8 cellular contexts compared by ENCODE assay signal in the genomic region with DNA sequence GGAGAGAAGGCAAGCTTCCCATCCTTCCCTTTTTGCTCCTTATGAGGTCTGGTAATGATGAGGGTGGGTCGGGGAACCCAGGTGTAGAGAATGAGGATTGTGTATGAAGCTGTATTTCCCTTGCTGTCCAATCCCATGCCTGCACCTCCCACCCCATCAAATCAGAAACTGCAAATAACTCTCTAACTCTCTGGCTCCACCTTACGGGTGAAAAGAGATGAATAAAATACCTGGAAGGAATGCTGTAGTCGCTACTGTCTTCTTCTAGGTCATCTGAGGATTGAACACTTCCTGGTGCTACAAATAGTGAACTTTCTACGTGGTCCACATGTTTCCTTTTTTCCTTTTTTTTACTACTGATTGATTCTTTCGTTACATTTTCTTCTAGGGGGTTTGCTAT. TPM values are rescaled to one million over a fixed set of nuclear protein-coding genes. Genes with fewer than 3 reads are reported as not detected.
DNase-seq lines count a peak whose midpoint lies in the region; ATAC-seq and TF ChIP-seq lines count a peak whose summit lies in the region.

No MANE protein-coding gene starts in this region.

- intact Hi-C loops in psoas muscle (cut with DNase I) = loop anchor here in 1 of 2 donors (5.0 kb wide), 1 partner anchor 504 kb away; no protein-coding TSS in a partner anchor

- H3K27me3 ChIP-seq in psoas muscle (ENCODE audit: insufficient read depth in 3 of 3, low read length in 2 of 3) = no peaks in the 10 kb centered on the region

- no peak overlapping the region for H3K4me3 ChIP-seq in Jurkat, Clone E6-1 (ENCODE audit: low read length)
- H3K4me3 ChIP-seq in psoas muscle = no peak overlapping the region

- ATAC-seq in psoas muscle (no peak), GM21528 (IDR thresholded peaks at IDR 0.05; ENCODE audit: low FRiP score, unreplicated experiment) (no peak)

- TF ChIP-seq CTCF in psoas muscle (IDR thresholded peaks at IDR 0.05) = peak; percentile 42

- no peaks in the 10 kb centered on the region for H3K4me1 ChIP-seq in psoas muscle

- 43 to 53% (median 44%) methylated on average over 5 of the region's 5 CpGs for WGBS in psoas muscle, 3 donors

- H3K27ac ChIP-seq in psoas muscle = no peak overlapping the region

- DNase-seq in NCI-H2171 treated with DMSO at 0.1 percent for 48 hours (lab: John Stamatoyannopoulos, UW) (peak; percentile 32), NCI-H2171 (lab: John Stamatoyannopoulos, UW) (no peak), psoas muscle (no peak), HPDE6-E6E7 (ENCODE audit: extremely low spot score) (no peak)
- DNase-seq in Jurkat, Clone E6-1 (ENCODE audit: low read depth, low spot score) = peak; percentile 31
- peak; percentile 3 for DNase-seq in central memory CD4-positive, alpha-beta T cell
- no peak for DNase-seq in stimulated activated CD4-positive, alpha-beta T cell treated with anti-CD3 and anti-CD28 coated beads, Interleukin-4, amount 100 ng/mL, for 24 hours

- H3K9me3 ChIP-seq in psoas muscle = no peaks in the 10 kb centered on the region

- H3K36me3 ChIP-seq in psoas muscle (ENCODE audit: insufficient read depth in 1 of 2, low read depth in 1 of 2) = no peaks in the 10 kb centered on the region

RNA-seq across cellular contexts. Expression of a gene that starts 38.9 kb away (rescaled TPM):
- 26.4 TPM for polyA plus RNA-seq in Jurkat, Clone E6-1 (2012; ENCODE audit: insufficient read depth, insufficient read length)
- total RNA-seq in psoas muscle = 10 to 100 TPM; 30.7 to 41.5 (median 39.3) TPM
- 10 to 100 TPM in 2 of 3 donors, 1 to 10 TPM in 1; 7.2 to 24.4 (median 11.4) TPM for polyA plus RNA-seq in psoas muscle

Comparison
In these comparisons a context has a peak if more than half of its experiments do, and no peak if none do; other contexts are left out.
1. DNase-seq: peak in NCI-H2171 treated with DMSO at 0.1 percent for 48 hours (single experiment), Jurkat, Clone E6-1 (single experiment) and central memory CD4-positive, alpha-beta T cell (single experiment); none in NCI-H2171 (single experiment), psoas muscle (0 of 2), HPDE6-E6E7 (single experiment) and stimulated activated CD4-positive, alpha-beta T cell treated with anti-CD3 and anti-CD28 coated beads, Interleukin-4, amount 100 ng/mL, for 24 hours (single experiment).